In the genomic region with DNA sequence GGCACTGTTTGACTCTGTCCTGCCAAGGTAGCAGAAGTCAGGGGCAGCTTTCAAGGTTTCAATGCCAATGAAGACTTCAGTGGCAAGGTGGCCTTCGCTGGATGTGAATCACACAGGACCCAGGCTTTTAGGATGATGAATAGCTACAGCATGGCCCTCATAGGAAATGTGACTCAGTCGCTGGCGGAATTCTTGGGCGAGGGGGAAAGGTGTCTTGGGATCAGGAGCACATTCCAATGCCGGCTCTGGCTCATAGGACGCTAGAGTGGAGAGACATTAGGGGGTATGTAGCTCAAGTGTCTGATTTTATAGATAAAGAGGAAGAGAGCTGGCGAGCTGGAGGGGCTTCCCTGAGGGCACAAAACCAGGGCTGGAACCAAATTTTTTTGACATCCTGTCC, we compare ENCODE assay signal across 15 cellular contexts.
"Had no signal": no experiment of that assay in that cellular context is flagged by ENCODE, and none has a peak within 500 bp of the region (broad histone marks: within the 10 kb centered on the region; RNA-seq: fewer than 3 reads in every experiment).

No MANE protein-coding gene starts in this region.

- H3K36me3 ChIP-seq: heart left ventricle, lower lobe of right lung, thoracic aorta had no signal

- ATAC-seq: activated T-helper 17 cell treated with anti-CD3 and anti-CD28 coated beads, Interleukin-2, amount 50 U/mL, for 72 hours; heart left ventricle; left cardiac atrium; lower lobe of right lung; stimulated activated effector memory CD8-positive, alpha-beta T cell treated with anti-CD3 and anti-CD28 coated beads, Interleukin-12 subunit alpha, Interleukin-12 subunit beta, amount 100 ng/mL, for 72 hours had no signal

- H3K27ac ChIP-seq: heart left ventricle, lower lobe of right lung, thoracic aorta had no signal

- H3K4me1 ChIP-seq: heart left ventricle, lower lobe of right lung had no signal

- H3K4me3 ChIP-seq: heart left ventricle, lower lobe of right lung, thoracic aorta had no signal

- H3K9me3 ChIP-seq: lower lobe of right lung, thoracic aorta had no signal

- DNase-seq: activated CD4-positive, alpha-beta T cell treated with anti-CD3 and anti-CD28 coated beads, Interleukin-2, amount 50 U/mL, for 4 hours; activated CD4-positive, CD25-positive, alpha-beta regulatory T cell treated with anti-CD3 and anti-CD28 coated beads, Interleukin-2, amount 50 U/mL, for 72 hours; activated naive CD4-positive, alpha-beta T cell treated with anti-CD3 and anti-CD28 coated beads, Interleukin-2, amount 10 ng/mL, durations not matched to agents 7 days and 5 days; activated T-cell treated with anti-CD3 and anti-CD28 coated beads for 4 hours; cortex of kidney; effector CD8-positive, alpha-beta T cell; heart left ventricle; immature natural killer cell; left cardiac atrium; lower lobe of right lung; nucleus accumbens; T-helper 2 cell had no signal
